Comparison of ENCODE assay signal across 11 cellular contexts in genomic region chr17:3665834-3666233, GRCh38. TPM values are rescaled to one million over a fixed set of nuclear protein-coding genes. Genes with fewer than 3 reads are reported as not detected.
DNase-seq lines count a peak whose midpoint lies in the region; ATAC-seq and TF ChIP-seq lines count a peak whose summit lies in the region.
"Had no signal": no experiment of that assay in that cellular context is flagged by ENCODE, and none has a peak within 500 bp of the region (broad histone marks: within the 10 kb centered on the region; RNA-seq: fewer than 3 reads in every experiment).

No MANE protein-coding gene starts in this region.

- no peaks in the 10 kb centered on the region for H3K9me2 ChIP-seq in PC-3 (replicated peaks; ENCODE audit: low read length)

- H4K20me1 ChIP-seq in PC-3 (ENCODE audit: low read length), result peaks cover 13% of the 10 kb centered on the region; the same call in 1 of the 2 replicates

- no peaks in the 10 kb centered on the region for H3K9me3 ChIP-seq in CD4-positive, alpha-beta T cell (ENCODE audit: control insufficient read depth, low read length)
- no peaks in the 10 kb centered on the region for H3K9me3 ChIP-seq in heart left ventricle
- H3K9me3 ChIP-seq in prostate gland, result no peaks in the 10 kb centered on the region
- no peaks in the 10 kb centered on the region for H3K9me3 ChIP-seq in PC-3 (ENCODE audit: low read length)
- no peaks in the 10 kb centered on the region for H3K9me3 ChIP-seq in Peyer's patch

- 58 to 66% (median 59%) methylated on average over 4 to 5 of the region's 5 CpGs for WGBS in heart left ventricle, 4 donors
- 54% methylated on average over 5 of the region's 5 CpGs for WGBS in prostate gland

- peaks cover 0 to 49% (median 40%) of the 10 kb centered on the region in 9 donors for H3K36me3 ChIP-seq in heart left ventricle
- H3K36me3 ChIP-seq in prostate gland, result peaks cover 0 to 6% of the 10 kb centered on the region in 2 donors
- H3K36me3 ChIP-seq in PC-3 (ENCODE audit: low read depth, low read length), result no peaks in the 10 kb centered on the region
- peaks cover 0 to 39% (median 0%) of the 10 kb centered on the region in 3 donors for H3K36me3 ChIP-seq in Peyer's patch

- no peaks in the 10 kb centered on the region for H3K36me3 Mint-ChIP-seq in CD4-positive, alpha-beta T cell (ENCODE audit: low read depth)
- H3K36me3 Mint-ChIP-seq in activated T-helper 1 cell treated with anti-CD3 and anti-CD28 coated beads, Interleukin-12 subunit alpha, Interleukin-12 subunit beta, Interleukin-2, Interleukin-4 antibody, amounts not matched to agents 30 ng/mL and 10 ng/mL and 1 ng/mL, durations not matched to agents 14 hours and 24 hours and 36 hours (ENCODE audit: low read depth), result peaks cover 14% of the 10 kb centered on the region

- POLR2A ChIA-PET in CD4-positive, alpha-beta T cell (lab: Charles Lee), result no interaction called here
- POLR2A ChIA-PET in PC-3 (lab: Charles Lee; ENCODE audit: unreplicated experiment), result no interaction called here

- no peaks in the 10 kb centered on the region for H3K27me3 ChIP-seq in CD4-positive, alpha-beta T cell (ENCODE audit: control insufficient read depth, insufficient read depth, low read length)
- H3K27me3 ChIP-seq in heart left ventricle (no peaks in the 10 kb centered on the region), prostate gland (replicated peaks; ENCODE audit: insufficient read depth) (no peaks in the 10 kb centered on the region), PC-3 (ENCODE audit: low read length) (no peaks in the 10 kb centered on the region), Peyer's patch (no peaks in the 10 kb centered on the region)
- H3K27me3 ChIP-seq: brain microvascular endothelial cell, foreskin keratinocyte had no signal

- H3K4me3 Mint-ChIP-seq in CD4-positive, alpha-beta T cell, result peak overlapping the region; percentile 71
- H3K4me3 Mint-ChIP-seq in activated T-helper 1 cell treated with anti-CD3 and anti-CD28 coated beads, Interleukin-12 subunit alpha, Interleukin-12 subunit beta, Interleukin-2, Interleukin-4 antibody, amounts not matched to agents 30 ng/mL and 10 ng/mL and 1 ng/mL, durations not matched to agents 14 hours and 24 hours and 36 hours, result peak overlapping the region; percentile 85

- no peak for ATAC-seq in CD4-positive, alpha-beta T cell (ENCODE audit: poor library complexity)
- ATAC-seq in heart left ventricle (no peak), PC-3 (no peak), GM18907 (IDR thresholded peaks at IDR 0.05; ENCODE audit: unreplicated experiment) (no peak)
- ATAC-seq: foreskin keratinocyte had no signal

- no peak overlapping the region for H3K9ac ChIP-seq in PC-3 (ENCODE audit: low read length)

- H3K4me3 ChIP-seq in heart left ventricle (peak overlapping the region in 1 of 12 donors; percentile 75), prostate gland (no peak overlapping the region), PC-3 (ENCODE audit: low read length) (no peak overlapping the region), Peyer's patch (no peak overlapping the region)

- BruUV-seq in PC-3 (replicated peaks; lab: Mats Ljungman, UMichigan), result no TSS peak

- no peak overlapping the region for H3K27ac ChIP-seq in CD4-positive, alpha-beta T cell (ENCODE audit: low read depth, low read length)
- peak overlapping the region; percentile 91 to 100 (median 99) for H3K27ac ChIP-seq in heart left ventricle
- H3K27ac ChIP-seq in prostate gland, result peak overlapping the region; percentile 30 to 36
- H3K27ac ChIP-seq in PC-3 (ENCODE audit: low read length), result no peak overlapping the region
- no peak overlapping the region for H3K27ac ChIP-seq in Peyer's patch
- H3K27ac ChIP-seq: brain microvascular endothelial cell, foreskin keratinocyte had no signal

- H3K27me3 Mint-ChIP-seq in CD4-positive, alpha-beta T cell, result no peaks in the 10 kb centered on the region
- H3K27me3 Mint-ChIP-seq in activated T-helper 1 cell treated with anti-CD3 and anti-CD28 coated beads, Interleukin-12 subunit alpha, Interleukin-12 subunit beta, Interleukin-2, Interleukin-4 antibody, amounts not matched to agents 30 ng/mL and 10 ng/mL and 1 ng/mL, durations not matched to agents 14 hours and 24 hours and 36 hours (ENCODE audit: insufficient read depth), result peaks cover 2% of the 10 kb centered on the region

- no peak for TF ChIP-seq POLR2A in heart left ventricle (IDR thresholded peaks at IDR 0.05)
- no peak for TF ChIP-seq POLR2A in prostate gland (IDR thresholded peaks at IDR 0.05)
- TF ChIP-seq POLR2A in Peyer's patch (IDR thresholded peaks at IDR 0.05), result no peak

- H3K79me2 ChIP-seq in PC-3 (ENCODE audit: low read length), result peaks cover 46% of the 10 kb centered on the region

- H3K4me1 ChIP-seq in heart left ventricle (peaks cover 4 to 53% (median 37%) of the 10 kb centered on the region in 12 donors), prostate gland (replicated peaks) (peaks cover 13% of the 10 kb centered on the region), PC-3 (ENCODE audit: insufficient read depth, low read length) (peaks cover 11% of the 10 kb centered on the region; the same call in 1 of the 2 replicates), Peyer's patch (peaks cover 0 to 30% (median 8%) of the 10 kb centered on the region in 4 donors)

- no peak overlapping the region for H2AFZ ChIP-seq in PC-3 (ENCODE audit: low read length)

- no peaks in the 10 kb centered on the region for H3F3A ChIP-seq in PC-3 (ENCODE audit: low read length, unreplicated experiment)

- no peaks in the 10 kb centered on the region for H3K9me3 Mint-ChIP-seq in CD4-positive, alpha-beta T cell
- no peaks in the 10 kb centered on the region for H3K9me3 Mint-ChIP-seq in activated T-helper 1 cell treated with anti-CD3 and anti-CD28 coated beads, Interleukin-12 subunit alpha, Interleukin-12 subunit beta, Interleukin-2, Interleukin-4 antibody, amounts not matched to agents 30 ng/mL and 10 ng/mL and 1 ng/mL, durations not matched to agents 14 hours and 24 hours and 36 hours

- no peak for TF ChIP-seq CTCF in CD4-positive, alpha-beta T cell (IDR thresholded peaks at IDR 0.05)
- TF ChIP-seq CTCF in heart left ventricle (IDR thresholded peaks at IDR 0.05), result no peak
- no peak for TF ChIP-seq CTCF in prostate gland (IDR thresholded peaks at IDR 0.05)
- no peak for TF ChIP-seq CTCF in PC-3 (conservative IDR thresholded peaks at IDR 0.05; ENCODE audit: low read depth, low read length)
- no peak for TF ChIP-seq CTCF in Peyer's patch (IDR thresholded peaks at IDR 0.05)

- no peak overlapping the region for H3K4me2 ChIP-seq in PC-3 (ENCODE audit: low read length)

- CTCF ChIA-PET in CD4-positive, alpha-beta T cell (lab: Charles Lee), result no interaction called here
- CTCF ChIA-PET in PC-3 (lab: Charles Lee), result no interaction called here

- intact Hi-C loops in CD4-positive, alpha-beta T cell (cut with DNase I, micrococcal nuclease), result loop anchor here in 1 of 2 experiments (5.0 kb wide), 1 partner anchor 181 kb away; the partner anchor contains the start of gene NCBP3
- intact Hi-C loops in activated T-helper 1 cell treated with anti-CD3 and anti-CD28 coated beads, Interleukin-12 subunit alpha, Interleukin-12 subunit beta, Interleukin-2, Interleukin-4 antibody, amounts not matched to agents 30 ng/mL and 10 ng/mL and 1 ng/mL, durations not matched to agents 14 hours and 24 hours and 36 hours (cut with micrococcal nuclease), result loop anchor here (5.0 kb wide), 1 partner anchor 226 kb away; the partner anchor contains the start of gene CAMKK1
- intact Hi-C loops in heart left ventricle (cut with DNase I), result loop anchor here in 1 of 10 donors (10.0 kb wide), 1 partner anchor 621 kb away; no protein-coding TSS in a partner anchor
- intact Hi-C loops in prostate gland (cut with DNase I), result no loop called here
- intact Hi-C loops in PC-3 (cut with micrococcal nuclease), result no loop called here

- H3K27ac Mint-ChIP-seq in CD4-positive, alpha-beta T cell, result no peak overlapping the region
- no peak overlapping the region for H3K27ac Mint-ChIP-seq in activated T-helper 1 cell treated with anti-CD3 and anti-CD28 coated beads, Interleukin-12 subunit alpha, Interleukin-12 subunit beta, Interleukin-2, Interleukin-4 antibody, amounts not matched to agents 30 ng/mL and 10 ng/mL and 1 ng/mL, durations not matched to agents 14 hours and 24 hours and 36 hours

- H3K4me1 Mint-ChIP-seq in CD4-positive, alpha-beta T cell (ENCODE audit: low read depth), result peaks cover 13% of the 10 kb centered on the region
- peaks cover 21% of the 10 kb centered on the region for H3K4me1 Mint-ChIP-seq in activated T-helper 1 cell treated with anti-CD3 and anti-CD28 coated beads, Interleukin-12 subunit alpha, Interleukin-12 subunit beta, Interleukin-2, Interleukin-4 antibody, amounts not matched to agents 30 ng/mL and 10 ng/mL and 1 ng/mL, durations not matched to agents 14 hours and 24 hours and 36 hours (ENCODE audit: low read depth)

- DNase-seq in CD4-positive, alpha-beta T cell, result no peak
- no peak for DNase-seq in activated T-helper 1 cell treated with anti-CD3 and anti-CD28 coated beads, Interleukin-12 subunit alpha, Interleukin-12 subunit beta, Interleukin-2, Interleukin-4 antibody, amounts not matched to agents 30 ng/mL and 10 ng/mL and 1 ng/mL, durations not matched to agents 14 hours and 24 hours and 36 hours (ENCODE audit: low spot score)
- DNase-seq in heart left ventricle, result peak in 3 of 5 donors; percentile 55 to 77 (median 61)
- no peak for DNase-seq in prostate gland (ENCODE audit: low spot score)
- DNase-seq in PC-3, result no peak
- DNase-seq in Peyer's patch, result no peak
- DNase-seq in iPS-NIHi7 (ENCODE audit: extremely low spot score), result no peak
- DNase-seq: brain microvascular endothelial cell, KBM-7 had no signal

RNA-seq across cellular contexts. Expression of gene TAX1BP3, which starts 2.5 kb away (rescaled TPM):
- 1 to 10 TPM; 6.0 to 6.6 TPM for total RNA-seq in CD4-positive, alpha-beta T cell
- 29.3 and 30.1 TPM in 2 replicates for total RNA-seq in activated T-helper 1 cell treated with anti-CD3 and anti-CD28 coated beads, Interleukin-12 subunit alpha, Interleukin-12 subunit beta, Interleukin-2, Interleukin-4 antibody, amounts not matched to agents 30 ng/mL and 10 ng/mL and 1 ng/mL, durations not matched to agents 14 hours and 24 hours and 36 hours
- total RNA-seq in heart left ventricle (100 to 1,000 TPM; 122 to 291 (median 177) TPM), prostate gland (100 to 1,000 TPM; 171 to 270 TPM), PC-3 (2014; rRNA removed) (87.7 and 100 TPM in 2 replicates), Peyer's patch (100 to 1,000 TPM; 113 to 386 (median 239) TPM)
- polyA plus RNA-seq in heart left ventricle, result 100 to 1,000 TPM; 131 to 203 TPM

RNA-seq across cellular contexts. Expression of gene EMC6, which starts 2.8 kb away (rescaled TPM):
- total RNA-seq in CD4-positive, alpha-beta T cell, result 10 to 100 TPM; 28.8 to 29.6 TPM
- 63.6 and 73.3 TPM in 2 replicates for total RNA-seq in activated T-helper 1 cell treated with anti-CD3 and anti-CD28 coated beads, Interleukin-12 subunit alpha, Interleukin-12 subunit beta, Interleukin-2, Interleukin-4 antibody, amounts not matched to agents 30 ng/mL and 10 ng/mL and 1 ng/mL, durations not matched to agents 14 hours and 24 hours and 36 hours
- 10 to 100 TPM; 24.2 to 78.2 (median 51.9) TPM for total RNA-seq in heart left ventricle
- polyA plus RNA-seq in heart left ventricle, result 100 to 1,000 TPM; 141 to 190 TPM
- 10 to 100 TPM; 12.7 to 31.8 TPM for total RNA-seq in prostate gland
- 56.5 and 60.4 TPM in 2 replicates for total RNA-seq in PC-3 (2014; rRNA removed)
- total RNA-seq in Peyer's patch, result 10 to 100 TPM; 12.6 to 28.1 (median 21.0) TPM

RNA-seq across cellular contexts. Expression of gene CTNS, which starts 29.3 kb away (rescaled TPM):
- 1 to 10 TPM; 3.3 to 4.9 TPM for total RNA-seq in CD4-positive, alpha-beta T cell
- total RNA-seq in activated T-helper 1 cell treated with anti-CD3 and anti-CD28 coated beads, Interleukin-12 subunit alpha, Interleukin-12 subunit beta, Interleukin-2, Interleukin-4 antibody, amounts not matched to agents 30 ng/mL and 10 ng/mL and 1 ng/mL, durations not matched to agents 14 hours and 24 hours and 36 hours, result 47.5 and 55.3 TPM in 2 replicates
- total RNA-seq in heart left ventricle, result 10 to 100 TPM in 3 of 9 donors, 1 to 10 TPM in 6; 6.2 to 19.0 (median 8.7) TPM
- polyA plus RNA-seq in heart left ventricle, result 10 to 100 TPM in 1 of 2 donors, 1 to 10 TPM in 1; 6.8 to 10.9 TPM
- total RNA-seq in prostate gland, result 10 to 100 TPM; 26.9 to 51.2 TPM
- total RNA-seq in PC-3 (2014; rRNA removed), result 10.2 and 17.5 TPM in 2 replicates
- total RNA-seq in Peyer's patch, result 10 to 100 TPM; 21.5 to 30.1 (median 27.7) TPM

RNA-seq across cellular contexts. Expression of gene SHPK, which starts 29.8 kb away (rescaled TPM):
- total RNA-seq in CD4-positive, alpha-beta T cell, result 1 to 10 TPM; 3.4 TPM
- total RNA-seq in activated T-helper 1 cell treated with anti-CD3 and anti-CD28 coated beads, Interleukin-12 subunit alpha, Interleukin-12 subunit beta, Interleukin-2, Interleukin-4 antibody, amounts not matched to agents 30 ng/mL and 10 ng/mL and 1 ng/mL, durations not matched to agents 14 hours and 24 hours and 36 hours, result 20.0 and 21.5 TPM in 2 replicates
- total RNA-seq in heart left ventricle, result 1 to 10 TPM; 2.5 to 7.3 (median 3.6) TPM
- polyA plus RNA-seq in heart left ventricle, result 1 to 10 TPM; 2.9 to 3.7 TPM
- total RNA-seq in prostate gland, result 10 to 100 TPM; 13.6 to 25.5 TPM
- 17.7 and 22.4 TPM in 2 replicates for total RNA-seq in PC-3 (2014; rRNA removed)
- 10 to 100 TPM in 3 of 4 donors, 1 to 10 TPM in 1; 5.8 to 83.8 (median 44.9) TPM for total RNA-seq in Peyer's patch

RNA-seq across cellular contexts. Expression of gene P2RX5, which starts 30.1 kb away (rescaled TPM):
- total RNA-seq in CD4-positive, alpha-beta T cell, result 10 to 100 TPM; 14.3 to 16.0 TPM
- 133 and 143 TPM in 2 replicates for total RNA-seq in activated T-helper 1 cell treated with anti-CD3 and anti-CD28 coated beads, Interleukin-12 subunit alpha, Interleukin-12 subunit beta, Interleukin-2, Interleukin-4 antibody, amounts not matched to agents 30 ng/mL and 10 ng/mL and 1 ng/mL, durations not matched to agents 14 hours and 24 hours and 36 hours
- total RNA-seq in heart left ventricle (10 to 100 TPM in 6 of 9 donors, 1 to 10 TPM in 3; 5.4 to 66.4 (median 14.3) TPM), prostate gland (1 to 10 TPM in 1 of 2 donors, not detected in 1; 6.3 TPM), PC-3 (2014; rRNA removed) (13.0 and 19.3 TPM in 2 replicates), Peyer's patch (100 to 1,000 TPM in 1 of 4 donors, 1 to 10 TPM in 3; 1.2 to 103 (median 5.7) TPM)
- polyA plus RNA-seq in heart left ventricle, result 100 to 1,000 TPM in 1 of 2 donors, 10 to 100 TPM in 1; 13.1 to 108 TPM

Comparison
In these comparisons a context has a peak if more than half of its experiments do, and no peak if none do; other contexts are left out.
1. DNase-seq: peak in heart left ventricle (3 of 5); none in CD4-positive, alpha-beta T cell (0 of 10), activated T-helper 1 cell treated with anti-CD3 and anti-CD28 coated beads, Interleukin-12 subunit alpha, Interleukin-12 subunit beta, Interleukin-2, Interleukin-4 antibody, amounts not matched to agents 30 ng/mL and 10 ng/mL and 1 ng/mL, durations not matched to agents 14 hours and 24 hours and 36 hours (single experiment), prostate gland (single experiment), PC-3 (single experiment), Peyer's patch (0 of 3) and iPS-NIHi7 (single experiment).
2. H3K27ac ChIP-seq: peak in heart left ventricle (12 of 12) and prostate gland (2 of 2); none in CD4-positive, alpha-beta T cell (single experiment), PC-3 (single experiment) and Peyer's patch (0 of 4).